Comparison of ENCODE assay signal across 24 cellular contexts in the genomic region with DNA sequence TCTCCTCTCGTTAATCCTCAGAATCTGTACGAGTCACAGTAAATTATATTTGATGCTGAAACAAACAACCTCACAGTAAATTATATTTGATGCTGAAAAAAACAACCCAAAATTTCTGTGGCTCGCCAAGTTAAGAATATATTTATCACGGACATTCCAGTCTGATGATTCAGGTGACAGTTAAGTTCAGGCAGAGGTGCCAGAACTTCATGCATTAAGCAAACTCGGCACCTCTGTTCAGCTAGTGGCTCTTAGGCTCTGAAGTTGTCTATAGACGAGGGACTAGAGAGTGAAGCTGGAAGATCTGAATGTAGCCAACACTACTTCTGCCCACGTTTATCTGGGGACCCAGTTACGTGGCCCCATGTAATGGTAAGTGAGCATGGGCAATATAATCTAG.
DNase-seq lines count a peak whose midpoint lies in the region; ATAC-seq and TF ChIP-seq lines count a peak whose summit lies in the region.
"Had no signal": no experiment of that assay in that cellular context is flagged by ENCODE, and none has a peak within 500 bp of the region (broad histone marks: within the 10 kb centered on the region; RNA-seq: fewer than 3 reads in every experiment).

No MANE protein-coding gene starts in this region.

- no peak overlapping the region for H3K4me3 Mint-ChIP-seq in naive thymus-derived CD8-positive, alpha-beta T cell
- H3K4me3 Mint-ChIP-seq: activated B cell treated with CpG ODN at 0.5 μM for 24 hours; activated naive CD8-positive, alpha-beta T cell treated with anti-CD3 and anti-CD28 coated beads, Interleukin-2, amount 10 ng/mL, durations not matched to agents 7 days and 5 days; CD8-positive, alpha-beta T cell; stimulated activated memory B cell treated with anti-CD40 and anti-IgM and Interleukin-4, amounts not matched to agents 10 μg/mL and 1 μg/mL and 100 μg/mL, for 72 hours had no signal

- H3K27me3 Mint-ChIP-seq in naive thymus-derived CD8-positive, alpha-beta T cell: peaks cover 0 to 3% (median 0%) of the 10 kb centered on the region in 5 donors
- H3K27me3 Mint-ChIP-seq: activated B cell treated with CpG ODN at 0.5 μM for 24 hours; activated naive CD8-positive, alpha-beta T cell treated with anti-CD3 and anti-CD28 coated beads, Interleukin-2, amount 10 ng/mL, durations not matched to agents 7 days and 5 days; progenitor cell of endocrine pancreas; stimulated activated memory B cell treated with anti-CD40 and anti-IgM and Interleukin-4, amounts not matched to agents 10 μg/mL and 1 μg/mL and 100 μg/mL, for 72 hours had no signal

- no peak for TF ChIP-seq RAD21 in SK-N-SH (IDR thresholded peaks at IDR 0.05; ENCODE audit: low read length)

- H3F3A ChIP-seq in SK-N-SH (replicated peaks; ENCODE audit: insufficient read depth) (peaks cover 10% of the 10 kb centered on the region), smooth muscle cell (ENCODE audit: low read depth) (peaks cover 12% of the 10 kb centered on the region)

- H3K9me3 Mint-ChIP-seq in naive thymus-derived CD8-positive, alpha-beta T cell: no peaks in the 10 kb centered on the region
- H3K9me3 Mint-ChIP-seq: activated B cell treated with CpG ODN at 0.5 μM for 24 hours; activated naive CD8-positive, alpha-beta T cell treated with anti-CD3 and anti-CD28 coated beads, Interleukin-2, amount 10 ng/mL, durations not matched to agents 7 days and 5 days; activated T-helper 2 cell treated with anti-CD3 and anti-CD28 coated beads, Interferon-gamma antibody, Interleukin-2, Interleukin-4, amounts not matched to agents 10 μg/mL and 5 μg/mL and 100 μg/mL, durations not matched to agents 14 hours and 24 hours and 36 hours; CD8-positive, alpha-beta T cell; stimulated activated memory B cell treated with anti-CD40 and anti-IgM and Interleukin-4, amounts not matched to agents 10 μg/mL and 1 μg/mL and 100 μg/mL, for 72 hours had no signal

- H3K27me3 ChIP-seq in SK-N-SH (ENCODE audit: insufficient read depth): no peaks in the 10 kb centered on the region
- no peaks in the 10 kb centered on the region for H3K27me3 ChIP-seq in smooth muscle cell (ENCODE audit: low read depth)
- H3K27me3 ChIP-seq: left lung, Peyer's patch had no signal

- no peaks in the 10 kb centered on the region for H3K9me2 ChIP-seq in SK-N-SH

- peak overlapping the region; percentile 47; the same call in 1 of the 2 replicates for H2AFZ ChIP-seq in SK-N-SH (ENCODE audit: low read depth)
- no peak overlapping the region for H2AFZ ChIP-seq in smooth muscle cell (ENCODE audit: low read depth)

- H3K4me1 ChIP-seq in SK-N-SH (ENCODE audit: control insufficient read depth in 1 of 2, insufficient read depth in 2 of 2, low read depth in 1 of 2, low read length in 1 of 2): peaks cover 0 to 7% of the 10 kb centered on the region in 2 experiments; a peak in 2 of 4 replicates
- H3K4me1 ChIP-seq in smooth muscle cell (ENCODE audit: low read depth): peaks cover 18% of the 10 kb centered on the region
- H3K4me1 ChIP-seq: left lung, Peyer's patch had no signal

- POLR2A ChIA-PET in SK-N-SH (lab: Yijun Ruan, JAX): no interaction called here
- POLR2A ChIA-PET in naive thymus-derived CD8-positive, alpha-beta T cell (lab: Charles Lee): no interaction called here

- no peak for TF ChIP-seq CTCF in SK-N-SH (IDR thresholded peaks at IDR 0.05)
- TF ChIP-seq CTCF in fibroblast of villous mesenchyme (IDR thresholded peaks at IDR 0.05; ENCODE audit: insufficient read depth, low read depth, low read length): no peak
- TF ChIP-seq CTCF in smooth muscle cell (IDR thresholded peaks at IDR 0.05; ENCODE audit: borderline replicate concordance, insufficient read depth, poor library complexity, severe bottlenecking): no peak

- H3K4me1 Mint-ChIP-seq in naive thymus-derived CD8-positive, alpha-beta T cell: no peaks in the 10 kb centered on the region
- H3K4me1 Mint-ChIP-seq: activated B cell treated with CpG ODN at 0.5 μM for 24 hours; activated naive CD8-positive, alpha-beta T cell treated with anti-CD3 and anti-CD28 coated beads, Interleukin-2, amount 10 ng/mL, durations not matched to agents 7 days and 5 days; stimulated activated memory B cell treated with anti-CD40 and anti-IgM and Interleukin-4, amounts not matched to agents 10 μg/mL and 1 μg/mL and 100 μg/mL, for 72 hours had no signal

- WGBS in SK-N-SH (ENCODE audit: low lambda C conversion rate): 20% methylated on average over 8 of the region's 8 CpGs
- 30% methylated on average over 8 of the region's 8 CpGs for WGBS in smooth muscle cell (ENCODE audit: low lambda C conversion rate)

- H3K9ac ChIP-seq in SK-N-SH (no peak overlapping the region), smooth muscle cell (ENCODE audit: low read depth) (peak overlapping the region; percentile 6)

- H3K9me3 ChIP-seq in SK-N-SH (no peaks in the 10 kb centered on the region), smooth muscle cell (replicated peaks; ENCODE audit: low read depth) (no peaks in the 10 kb centered on the region)
- H3K9me3 ChIP-seq: left lung, Peyer's patch had no signal

- H3K27ac Mint-ChIP-seq in naive thymus-derived CD8-positive, alpha-beta T cell: no peak overlapping the region
- H3K27ac Mint-ChIP-seq: activated B cell treated with CpG ODN at 0.5 μM for 24 hours; activated naive CD8-positive, alpha-beta T cell treated with anti-CD3 and anti-CD28 coated beads, Interleukin-2, amount 10 ng/mL, durations not matched to agents 7 days and 5 days; activated T-helper 2 cell treated with anti-CD3 and anti-CD28 coated beads, Interferon-gamma antibody, Interleukin-2, Interleukin-4, amounts not matched to agents 10 μg/mL and 5 μg/mL and 100 μg/mL, durations not matched to agents 14 hours and 24 hours and 36 hours; CD8-positive, alpha-beta T cell; progenitor cell of endocrine pancreas; stimulated activated memory B cell treated with anti-CD40 and anti-IgM and Interleukin-4, amounts not matched to agents 10 μg/mL and 1 μg/mL and 100 μg/mL, for 72 hours had no signal

- H3K36me3 Mint-ChIP-seq in naive thymus-derived CD8-positive, alpha-beta T cell: no peaks in the 10 kb centered on the region
- H3K36me3 Mint-ChIP-seq: activated naive CD8-positive, alpha-beta T cell treated with anti-CD3 and anti-CD28 coated beads, Interleukin-2, amount 10 ng/mL, durations not matched to agents 7 days and 5 days; CD8-positive, alpha-beta T cell; stimulated activated memory B cell treated with anti-CD40 and anti-IgM and Interleukin-4, amounts not matched to agents 10 μg/mL and 1 μg/mL and 100 μg/mL, for 72 hours had no signal

- no peaks in the 10 kb centered on the region for H3K36me3 ChIP-seq in SK-N-SH (replicated peaks in 1 of 2; ENCODE audit: control insufficient read depth in 1 of 2, insufficient read depth in 2 of 2, low read length in 1 of 2)
- H3K36me3 ChIP-seq in smooth muscle cell (ENCODE audit: low read depth): no peaks in the 10 kb centered on the region
- H3K36me3 ChIP-seq: left lung, Peyer's patch had no signal

- no peak for ATAC-seq in naive thymus-derived CD8-positive, alpha-beta T cell
- ATAC-seq: CD8-positive, alpha-beta T cell; left lung; stimulated activated memory B cell treated with anti-CD40 and anti-IgM and Interleukin-4, amounts not matched to agents 10 μg/mL and 1 μg/mL and 100 μg/mL, for 72 hours had no signal

- DNase-seq in HK-2 (ENCODE audit: unreplicated experiment) (peak; percentile 11), SK-N-SH (no peak), fibroblast of villous mesenchyme (ENCODE audit: low read depth) (peak; percentile 63), smooth muscle cell (lab: John Stamatoyannopoulos, UW; ENCODE audit: unreplicated experiment) (no peak), NCI-H2171 (lab: John Stamatoyannopoulos, UW) (no peak), KG1 (lab: John Stamatoyannopoulos, UW) (no peak)
- DNase-seq in naive thymus-derived CD8-positive, alpha-beta T cell: no peak
- DNase-seq: activated B cell treated with CpG ODN at 0.5 μM for 24 hours; activated CD4-positive, alpha-beta T cell treated with anti-CD3 and anti-CD28 coated beads, Interleukin-2, amount 50 U/mL, for 4 hours; activated CD8-positive, alpha-beta memory T cell treated with anti-CD3 and anti-CD28 coated beads, Interleukin-2, amount 50 U/mL, for 48 hours; activated naive CD8-positive, alpha-beta T cell treated with anti-CD3 and anti-CD28 coated beads, Interleukin-2, amount 10 ng/mL, durations not matched to agents 7 days and 5 days; AML-193; CD8-positive, alpha-beta T cell; Kasumi-1; left lung; midbrain; NCI-H1105 treated with DMSO at 0.1 percent for 48 hours; NCI-H510A treated with DMSO at 0.1 percent for 48 hours; Peyer's patch; stimulated activated CD4-positive, alpha-beta T cell treated with anti-CD3 and anti-CD28 coated beads, Interleukin-1b, Interleukin-23, amount 100 ng/mL, for 48 hours had no signal

- CTCF ChIA-PET in SK-N-SH (lab: Yijun Ruan, JAX): no interaction called here

- H3K79me2 ChIP-seq in SK-N-SH (ENCODE audit: insufficient read depth) (no peaks in the 10 kb centered on the region), smooth muscle cell (ENCODE audit: low read depth) (no peaks in the 10 kb centered on the region)

- H3K27ac ChIP-seq in SK-N-SH (ENCODE audit: low read depth in 2 of 2, low read length in 1 of 2) (peak overlapping the region in 1 of 2 experiments; percentile 48; a peak in 1 of 4 replicates), smooth muscle cell (ENCODE audit: low read depth) (peak overlapping the region; percentile 83)
- H3K27ac ChIP-seq: left lung, Peyer's patch, SK-N-MC had no signal

- no peak; a peak in 1 of 4 replicates for TF ChIP-seq EP300 in SK-N-SH (IDR thresholded peaks at IDR 0.05; ENCODE audit: borderline replicate concordance in 1 of 2, low read depth in 1 of 2, low read length in 1 of 2)

- H3K4me2 ChIP-seq in SK-N-SH: peak overlapping the region; percentile 54; the same call in 1 of the 2 replicates
- H3K4me2 ChIP-seq in smooth muscle cell: peak overlapping the region; percentile 80

- no peak overlapping the region for H3K4me3 ChIP-seq in SK-N-SH (ENCODE audit: low read depth in 2 of 2, low read length in 1 of 2)
- H3K4me3 ChIP-seq in fibroblast of villous mesenchyme (ENCODE audit: low read depth, low read length): no peak overlapping the region
- no peak overlapping the region for H3K4me3 ChIP-seq in smooth muscle cell
- H3K4me3 ChIP-seq: left lung, Peyer's patch, SK-N-MC had no signal

- no peaks in the 10 kb centered on the region for H4K20me1 ChIP-seq in SK-N-SH (ENCODE audit: insufficient read depth)
- H4K20me1 ChIP-seq in smooth muscle cell (ENCODE audit: low read depth): no peaks in the 10 kb centered on the region

TF ChIP-seq in SK-N-SH, 30 proteins besides CTCF, POLR2A, EP300 and RAD21 (continues in another document):
- no peak for TF ChIP-seq POLR2AphosphoS5 (IDR thresholded peaks at IDR 0.05; ENCODE audit: low read depth, low read length)
- TF ChIP-seq TEAD4 (IDR thresholded peaks at IDR 0.05; ENCODE audit: borderline replicate concordance, insufficient read depth): 0 out of 2 replicates have a peak, but pooled peaks have one; percentile 13
- TF ChIP-seq FOSL2 (IDR thresholded peaks at IDR 0.05; ENCODE audit: borderline replicate concordance, low read depth): peak; percentile 23; the same call in 1 of the 2 replicates
- 0 out of 2 replicates have a peak, but pooled peaks have one; percentile 10 for TF ChIP-seq TCF12 (IDR thresholded peaks at IDR 0.05)
- no peak for TF ChIP-seq SMC3 (IDR thresholded peaks at IDR 0.05; ENCODE audit: low read depth, low read length)

Comparison
In these comparisons a context has a peak if more than half of its experiments do, and no peak if none do; other contexts are left out.
1. DNase-seq: peak in HK-2 (single experiment) and fibroblast of villous mesenchyme (single experiment); none in SK-N-SH (single experiment), smooth muscle cell (single experiment), NCI-H2171 (single experiment), KG1 (single experiment) and naive thymus-derived CD8-positive, alpha-beta T cell (0 of 10).